Comparison of ENCODE assay signal across 9 cellular contexts in the genomic region with DNA sequence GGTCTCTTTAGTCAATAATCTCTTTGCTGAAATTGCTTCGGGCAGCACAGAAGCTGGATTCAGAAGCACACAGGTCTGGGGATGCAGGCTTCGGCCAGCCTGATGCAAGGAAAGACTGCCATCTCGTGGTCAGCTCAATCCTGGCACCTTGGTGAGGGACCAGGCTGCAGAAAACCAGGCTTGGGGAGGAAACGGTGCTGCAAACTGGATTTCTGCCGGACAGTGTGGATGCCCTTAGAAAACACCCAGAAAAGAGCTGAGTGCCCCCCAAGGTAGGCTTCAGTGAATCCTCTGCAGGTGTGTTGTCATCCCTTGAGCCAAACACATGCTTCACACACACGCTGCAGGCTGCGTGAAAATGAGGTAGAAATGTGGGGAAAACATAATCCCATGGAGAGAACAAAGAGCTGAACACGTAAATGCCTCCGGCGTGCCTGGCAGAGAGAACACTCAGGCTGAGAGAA.
DNase-seq lines count a peak whose midpoint lies in the region; ATAC-seq and TF ChIP-seq lines count a peak whose summit lies in the region.
"Had no signal": no experiment of that assay in that cellular context is flagged by ENCODE, and none has a peak within 500 bp of the region (broad histone marks: within the 10 kb centered on the region; RNA-seq: fewer than 3 reads in every experiment).

No MANE protein-coding gene starts in this region.

- intact Hi-C loops in natural killer cell (cut with micrococcal nuclease) = no loop called here

- peaks cover 0 to 3% of the 10 kb centered on the region in 2 donors for H3K9me3 Mint-ChIP-seq in natural killer cell

- no peaks in the 10 kb centered on the region for H3K4me1 Mint-ChIP-seq in natural killer cell

- H3K4me3 ChIP-seq in epithelial cell of esophagus (ENCODE audit: low read length) = no peak overlapping the region
- no peak overlapping the region for H3K4me3 ChIP-seq in tibial nerve
- H3K4me3 ChIP-seq: BLaER1 had no signal

- H3K4me3 Mint-ChIP-seq in natural killer cell = no peak overlapping the region

- ATAC-seq in HG02642 (IDR thresholded peaks at IDR 0.05; ENCODE audit: poor library complexity, unreplicated experiment) = peak; percentile 78
- ATAC-seq in natural killer cell = peak in 2 of 3 donors; percentile 21 to 35

- no peak for TF ChIP-seq EP300 in tibial nerve (IDR thresholded peaks at IDR 0.05)

- no peak for TF ChIP-seq POLR2A in tibial nerve (IDR thresholded peaks at IDR 0.05)

- no peaks in the 10 kb centered on the region for H3K9me3 ChIP-seq in tibial nerve
- H3K9me3 ChIP-seq: BLaER1 had no signal

- H3K27ac ChIP-seq in tibial nerve = peak overlapping the region in 1 of 4 donors; percentile 11
- H3K27ac ChIP-seq: BLaER1 had no signal

- no peaks in the 10 kb centered on the region for H3K36me3 ChIP-seq in tibial nerve
- H3K36me3 ChIP-seq: BLaER1 had no signal

- 23 to 26% methylated on average over 10 of the region's 10 CpGs for WGBS in tibial nerve, 2 donors

- peaks cover 6 to 10% of the 10 kb centered on the region in 2 donors for H3K27me3 Mint-ChIP-seq in natural killer cell (ENCODE audit: low read depth in 2 of 2)

- no peaks in the 10 kb centered on the region for H3K27me3 ChIP-seq in tibial nerve
- H3K27me3 ChIP-seq: BLaER1 had no signal

- peaks cover 0 to 21% (median 0%) of the 10 kb centered on the region in 4 donors for H3K4me1 ChIP-seq in tibial nerve

- H3K36me3 Mint-ChIP-seq in natural killer cell = no peaks in the 10 kb centered on the region

- TF ChIP-seq CTCF in epithelial cell of esophagus (IDR thresholded peaks at IDR 0.05; ENCODE audit: insufficient read depth, low read depth, low read length, missing control alignments) = peak; percentile 92
- TF ChIP-seq CTCF in natural killer cell (IDR thresholded peaks at IDR 0.05) = no peak
- TF ChIP-seq CTCF in tibial nerve (IDR thresholded peaks at IDR 0.05) = peak; percentile 60 to 80 (median 68)

- H3K27ac Mint-ChIP-seq in natural killer cell = no peak overlapping the region

- peak; percentile 74 for DNase-seq in NCI-H1436 (lab: John Stamatoyannopoulos, UW)
- DNase-seq in NCI-H1436 treated with DMSO at 0.1 percent for 48 hours (lab: John Stamatoyannopoulos, UW) = no peak
- DNase-seq in NCI-H345 (lab: John Stamatoyannopoulos, UW) = peak; percentile 86
- peak; percentile 19 to 24 for DNase-seq in activated CD4-positive, alpha-beta T cell treated with anti-CD3 and anti-CD28 coated beads, Interleukin-2, amount 50 U/mL, for 4 hours
- DNase-seq in epithelial cell of esophagus (ENCODE audit: low read depth) = peak; percentile 68
- no peak for DNase-seq in natural killer cell
- peak in 1 of 2 donors; percentile 59 for DNase-seq in tibial nerve (ENCODE audit: low spot score in 2 of 2)

Comparison
In these comparisons a context has a peak if more than half of its experiments do, and no peak if none do; other contexts are left out.
1. DNase-seq: peak in NCI-H1436 (single experiment), NCI-H345 (single experiment), activated CD4-positive, alpha-beta T cell treated with anti-CD3 and anti-CD28 coated beads, Interleukin-2, amount 50 U/mL, for 4 hours (2 of 2) and epithelial cell of esophagus (single experiment); none in NCI-H1436 treated with DMSO at 0.1 percent for 48 hours (single experiment) and natural killer cell (single experiment).